14 cellular contexts compared by ENCODE assay signal in the genomic region with DNA sequence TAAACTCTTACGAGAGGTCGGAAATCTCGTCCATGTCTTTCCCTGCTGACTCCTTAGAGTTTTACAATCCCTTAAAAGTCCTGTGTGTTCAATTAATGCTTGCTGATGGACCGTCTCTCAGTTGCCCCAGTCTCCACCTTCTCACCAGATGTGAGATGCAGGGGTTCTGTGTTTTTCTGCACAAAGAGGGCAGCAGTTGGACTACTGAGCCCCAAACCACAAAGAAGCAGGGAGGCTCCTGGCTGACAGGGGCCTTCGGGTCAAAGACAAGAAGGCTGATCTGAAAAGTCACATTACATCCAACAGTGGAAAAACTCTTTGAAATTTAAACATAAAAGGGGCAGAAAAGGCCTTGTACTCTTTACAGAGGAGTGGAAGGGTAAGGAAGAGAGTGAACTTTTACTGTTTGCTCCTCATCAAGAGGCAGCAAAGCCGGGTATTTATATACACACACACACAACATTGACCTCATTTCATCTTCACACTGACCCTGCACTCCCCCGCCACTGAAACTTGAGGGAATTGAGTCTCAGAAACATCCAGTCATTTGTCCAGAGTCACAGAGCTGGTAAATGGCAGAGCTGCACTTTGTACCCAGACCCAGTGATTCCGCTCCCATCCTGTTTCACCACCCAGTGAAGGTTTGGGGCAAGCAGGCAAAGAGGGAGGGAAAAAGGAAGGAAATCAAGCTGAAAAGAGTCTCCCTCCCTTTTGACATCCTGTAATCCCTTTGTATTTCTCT. TPM values are rescaled to one million over a fixed set of nuclear protein-coding genes. Genes with fewer than 3 reads are reported as not detected.
DNase-seq lines count a peak whose midpoint lies in the region; ATAC-seq and TF ChIP-seq lines count a peak whose summit lies in the region.
"Had no signal": no experiment of that assay in that cellular context is flagged by ENCODE, and none has a peak within 500 bp of the region (broad histone marks: within the 10 kb centered on the region; RNA-seq: fewer than 3 reads in every experiment).

No MANE protein-coding gene starts in this region.

- H3K9me2 ChIP-seq in SK-N-SH (no peaks in the 10 kb centered on the region), neural cell (ENCODE audit: insufficient read depth, low read length) (no peaks in the 10 kb centered on the region), GM23338 (ENCODE audit: insufficient read depth) (no peaks in the 10 kb centered on the region), hepatocyte (replicated peaks; ENCODE audit: insufficient read depth) (no peaks in the 10 kb centered on the region)

- H3K9me3 ChIP-seq in SK-N-SH (no peaks in the 10 kb centered on the region), endodermal cell (ENCODE audit: control insufficient read depth, low read length) (no peaks in the 10 kb centered on the region), neural cell (ENCODE audit: low read length) (no peaks in the 10 kb centered on the region), thoracic aorta (no peaks in the 10 kb centered on the region), hepatocyte (ENCODE audit: low read depth) (no peaks in the 10 kb centered on the region)

- H3K27me3 Mint-ChIP-seq in endodermal cell (ENCODE audit: insufficient read depth): peaks cover 2% of the 10 kb centered on the region
- H3K27me3 Mint-ChIP-seq in GM23338 (ENCODE audit: insufficient read depth, low read depth, poor library complexity): peaks cover 8% of the 10 kb centered on the region
- no peaks in the 10 kb centered on the region for H3K27me3 Mint-ChIP-seq in activated T-helper 2 cell treated with anti-CD3 and anti-CD28 coated beads, Interferon-gamma antibody, Interleukin-2, Interleukin-4, amounts not matched to agents 10 μg/mL and 5 μg/mL and 100 μg/mL, durations not matched to agents 14 hours and 24 hours and 36 hours (ENCODE audit: low read depth)

- H3K27ac ChIP-seq in SK-N-SH (ENCODE audit: low read depth in 2 of 2, low read length in 1 of 2) (peak overlapping the region in 1 of 2 experiments; percentile 98; a peak in 2 of 4 replicates), endodermal cell (ENCODE audit: low read depth, low read length) (no peak overlapping the region), neural cell (ENCODE audit: low read length) (peak overlapping the region; percentile 51), thoracic aorta (peak overlapping the region; percentile 88 to 98), GM23338 (ENCODE audit: low read depth) (no peak overlapping the region), hepatocyte (no peak overlapping the region)
- H3K27ac ChIP-seq: 22Rv1 had no signal

- H3K36me3 ChIP-seq in SK-N-SH (replicated peaks in 1 of 2; ENCODE audit: control insufficient read depth in 1 of 2, insufficient read depth in 2 of 2, low read length in 1 of 2) (peaks cover 0 to under 1% of the 10 kb centered on the region in 2 experiments), endodermal cell (ENCODE audit: control insufficient read depth, insufficient read depth, low read length) (no peaks in the 10 kb centered on the region), neural cell (ENCODE audit: insufficient read depth, low read length) (no peaks in the 10 kb centered on the region), thoracic aorta (no peaks in the 10 kb centered on the region), GM23338 (ENCODE audit: insufficient read depth) (no peaks in the 10 kb centered on the region), hepatocyte (replicated peaks; ENCODE audit: insufficient read depth, low read depth) (no peaks in the 10 kb centered on the region)

- ATAC-seq in SK-N-SH treated with all-trans-retinoic acid at 6 μM for 48 hours: no peak
- ATAC-seq in thoracic aorta (ENCODE audit: insufficient number of reproducible peaks, low FRiP score, low read depth): peak; percentile 1
- no peak for ATAC-seq in GM23338
- ATAC-seq: activated CD8-positive, alpha-beta T cell treated with anti-CD3 and anti-CD28 coated beads, Interleukin-2, amount 10 ng/mL, durations not matched to agents 7 days and 5 days had no signal

- H4K20me1 ChIP-seq in SK-N-SH (ENCODE audit: insufficient read depth): no peaks in the 10 kb centered on the region
- no peaks in the 10 kb centered on the region for H4K20me1 ChIP-seq in neural cell (ENCODE audit: insufficient read depth)
- H4K20me1 ChIP-seq in GM23338 (replicated peaks; ENCODE audit: insufficient read depth): no peaks in the 10 kb centered on the region
- no peaks in the 10 kb centered on the region for H4K20me1 ChIP-seq in hepatocyte (ENCODE audit: insufficient read depth, poor library complexity, severe bottlenecking)

- H3K27me3 ChIP-seq in SK-N-SH (ENCODE audit: insufficient read depth) (no peaks in the 10 kb centered on the region), endodermal cell (ENCODE audit: control insufficient read depth, insufficient read depth, low read length, poor library complexity, severe bottlenecking) (no peaks in the 10 kb centered on the region), neural cell (ENCODE audit: insufficient read depth, low read depth, low read length) (no peaks in the 10 kb centered on the region), thoracic aorta (replicated peaks; ENCODE audit: insufficient read depth) (no peaks in the 10 kb centered on the region), GM23338 (ENCODE audit: insufficient read depth) (no peaks in the 10 kb centered on the region), hepatocyte (no peaks in the 10 kb centered on the region)

- no peaks in the 10 kb centered on the region for H3K79me2 ChIP-seq in SK-N-SH (ENCODE audit: insufficient read depth)
- H3K79me2 ChIP-seq in neural cell (replicated peaks; ENCODE audit: insufficient read depth, low read length): no peaks in the 10 kb centered on the region
- H3K79me2 ChIP-seq in GM23338 (replicated peaks; ENCODE audit: insufficient read depth): no peaks in the 10 kb centered on the region
- no peaks in the 10 kb centered on the region for H3K79me2 ChIP-seq in hepatocyte

- H3K9ac ChIP-seq in SK-N-SH (peak overlapping the region; percentile 19), endodermal cell (ENCODE audit: extremely low read depth, low read length, poor library complexity, severe bottlenecking) (no peak overlapping the region), neural cell (ENCODE audit: low read length) (no peak overlapping the region)

- CTCF ChIA-PET in SK-N-SH (lab: Yijun Ruan, JAX): interaction anchor here (2.0 to 2.2 kb wide), 2 partner anchors 14 to 601 kb away, joined by 5 to 7 read pairs; no protein-coding TSS in a partner anchor

- TF ChIP-seq RAD21 in SK-N-SH (IDR thresholded peaks at IDR 0.05; ENCODE audit: low read length): no peak
- no peak for TF ChIP-seq RAD21 in neural cell (conservative IDR thresholded peaks at IDR 0.05)

- POLR2A ChIA-PET in SK-N-SH (lab: Yijun Ruan, JAX): no interaction called here

- H3K4me2 ChIP-seq in SK-N-SH (0 out of 2 replicates have a peak overlapping the region, but pooled peaks have one; percentile 18), neural cell (ENCODE audit: low read length) (no peak overlapping the region), GM23338 (no peak overlapping the region), hepatocyte (no peak overlapping the region)

- H3K36me3 Mint-ChIP-seq in endodermal cell (ENCODE audit: low read depth) (no peaks in the 10 kb centered on the region), GM23338 (ENCODE audit: low read depth) (no peaks in the 10 kb centered on the region)
- no peaks in the 10 kb centered on the region for H3K36me3 Mint-ChIP-seq in activated T-helper 2 cell treated with anti-CD3 and anti-CD28 coated beads, Interferon-gamma antibody, Interleukin-2, Interleukin-4, amounts not matched to agents 10 μg/mL and 5 μg/mL and 100 μg/mL, durations not matched to agents 14 hours and 24 hours and 36 hours (ENCODE audit: low read depth)

- H3K9me3 Mint-ChIP-seq in endodermal cell: peaks cover 1% of the 10 kb centered on the region
- H3K9me3 Mint-ChIP-seq in GM23338: no peaks in the 10 kb centered on the region; the same call in 2 of the 3 replicates
- H3K9me3 Mint-ChIP-seq in activated T-helper 2 cell treated with anti-CD3 and anti-CD28 coated beads, Interferon-gamma antibody, Interleukin-2, Interleukin-4, amounts not matched to agents 10 μg/mL and 5 μg/mL and 100 μg/mL, durations not matched to agents 14 hours and 24 hours and 36 hours: no peaks in the 10 kb centered on the region

- H3K4me1 Mint-ChIP-seq in endodermal cell: no peaks in the 10 kb centered on the region
- H3K4me1 Mint-ChIP-seq in GM23338: no peaks in the 10 kb centered on the region
- no peaks in the 10 kb centered on the region for H3K4me1 Mint-ChIP-seq in activated T-helper 2 cell treated with anti-CD3 and anti-CD28 coated beads, Interferon-gamma antibody, Interleukin-2, Interleukin-4, amounts not matched to agents 10 μg/mL and 5 μg/mL and 100 μg/mL, durations not matched to agents 14 hours and 24 hours and 36 hours (ENCODE audit: low read depth)

- H3F3A ChIP-seq in SK-N-SH (replicated peaks; ENCODE audit: insufficient read depth) (peaks cover 33% of the 10 kb centered on the region), neural cell (ENCODE audit: insufficient read depth, low read length, poor library complexity, severe bottlenecking) (no peaks in the 10 kb centered on the region), GM23338 (replicated peaks; ENCODE audit: low read depth) (no peaks in the 10 kb centered on the region)

- H2AFZ ChIP-seq in SK-N-SH (ENCODE audit: low read depth) (no peak overlapping the region; the same call in 1 of the 2 replicates), neural cell (ENCODE audit: low read depth, low read length) (no peak overlapping the region), GM23338 (no peak overlapping the region), hepatocyte (no peak overlapping the region)

- H3K4me3 Mint-ChIP-seq in endodermal cell (no peak overlapping the region), GM23338 (no peak overlapping the region)
- no peak overlapping the region for H3K4me3 Mint-ChIP-seq in activated T-helper 2 cell treated with anti-CD3 and anti-CD28 coated beads, Interferon-gamma antibody, Interleukin-2, Interleukin-4, amounts not matched to agents 10 μg/mL and 5 μg/mL and 100 μg/mL, durations not matched to agents 14 hours and 24 hours and 36 hours (ENCODE audit: low read depth)
- H3K4me3 Mint-ChIP-seq: activated CD8-positive, alpha-beta T cell treated with anti-CD3 and anti-CD28 coated beads, Interleukin-2, amount 10 ng/mL, durations not matched to agents 7 days and 5 days had no signal

- DNase-seq in SK-N-SH: no peak
- DNase-seq in endodermal cell: peak; percentile 26
- no peak for DNase-seq in thoracic aorta (ENCODE audit: low spot score)
- DNase-seq in GM23338 (ENCODE audit: low spot score): no peak
- DNase-seq in activated T-helper 2 cell treated with anti-CD3 and anti-CD28 coated beads, Interferon-gamma antibody, Interleukin-2, Interleukin-4, amounts not matched to agents 10 μg/mL and 5 μg/mL and 100 μg/mL, durations not matched to agents 14 hours and 24 hours and 36 hours (ENCODE audit: low spot score): no peak
- no peak for DNase-seq in hepatocyte (ENCODE audit: low spot score)
- DNase-seq: activated CD8-positive, alpha-beta T cell treated with anti-CD3 and anti-CD28 coated beads, Interleukin-2, amount 10 ng/mL, durations not matched to agents 7 days and 5 days; activated gamma-delta T cell; NCI-H1930; NCI-H748 treated with DMSO at 0.1 percent for 48 hours; stimulated activated naive CD4-positive, alpha-beta T cell had no signal

- TF ChIP-seq CTCF in SK-N-SH (IDR thresholded peaks at IDR 0.05) (no peak), endodermal cell (conservative IDR thresholded peaks at IDR 0.05) (no peak), neural cell (IDR thresholded peaks at IDR 0.05; ENCODE audit: poor library complexity, severe bottlenecking) (no peak), thoracic aorta (IDR thresholded peaks at IDR 0.05) (no peak), GM23338 (conservative IDR thresholded peaks at IDR 0.05; ENCODE audit: low read depth in 2 of 2) (no peak), hepatocyte (IDR thresholded peaks at IDR 0.05; ENCODE audit: poor library complexity) (no peak)

- H3K27ac Mint-ChIP-seq in endodermal cell: no peak overlapping the region
- no peak overlapping the region for H3K27ac Mint-ChIP-seq in GM23338
- no peak overlapping the region for H3K27ac Mint-ChIP-seq in activated T-helper 2 cell treated with anti-CD3 and anti-CD28 coated beads, Interferon-gamma antibody, Interleukin-2, Interleukin-4, amounts not matched to agents 10 μg/mL and 5 μg/mL and 100 μg/mL, durations not matched to agents 14 hours and 24 hours and 36 hours
- H3K27ac Mint-ChIP-seq: activated CD8-positive, alpha-beta T cell treated with anti-CD3 and anti-CD28 coated beads, Interleukin-2, amount 10 ng/mL, durations not matched to agents 7 days and 5 days had no signal

- H3K4me1 ChIP-seq in SK-N-SH (ENCODE audit: control insufficient read depth in 1 of 2, insufficient read depth in 2 of 2, low read depth in 1 of 2, low read length in 1 of 2) (peaks cover 0 to 49% of the 10 kb centered on the region in 2 experiments; a peak in 3 of 4 replicates), endodermal cell (ENCODE audit: control insufficient read depth, insufficient read depth, low read length) (no peaks in the 10 kb centered on the region), thoracic aorta (ENCODE audit: control insufficient read depth in 1 of 2, low read depth in 2 of 2) (peaks cover 35 to 53% of the 10 kb centered on the region in 2 donors), GM23338 (ENCODE audit: insufficient read depth) (no peaks in the 10 kb centered on the region), hepatocyte (ENCODE audit: insufficient read depth) (peaks cover 8% of the 10 kb centered on the region)

- 95% methylated on average over 8 of the region's 8 CpGs for WGBS in SK-N-SH (ENCODE audit: low lambda C conversion rate)
- 91 to 97% methylated on average over 5 to 8 of the region's 8 CpGs for WGBS in endodermal cell (ENCODE audit: insufficient coverage in 1 of 2, insufficient read length in 1 of 2), 2 experiments
- WGBS in hepatocyte (ENCODE audit: low lambda C conversion rate, missing lambda C conversion rate): 80% methylated on average over 8 of the region's 8 CpGs

- H3K4me3 ChIP-seq in SK-N-SH (ENCODE audit: low read depth in 2 of 2, low read length in 1 of 2): no peak overlapping the region
- H3K4me3 ChIP-seq in endodermal cell (ENCODE audit: low read length): no peak overlapping the region
- H3K4me3 ChIP-seq in neural cell (ENCODE audit: low read length): no peak overlapping the region
- H3K4me3 ChIP-seq in thoracic aorta: peak overlapping the region; percentile 11
- H3K4me3 ChIP-seq in GM23338: no peak overlapping the region
- no peak overlapping the region for H3K4me3 ChIP-seq in hepatocyte

- intact Hi-C loops in activated T-helper 2 cell treated with anti-CD3 and anti-CD28 coated beads, Interferon-gamma antibody, Interleukin-2, Interleukin-4, amounts not matched to agents 10 μg/mL and 5 μg/mL and 100 μg/mL, durations not matched to agents 14 hours and 24 hours and 36 hours (cut with micrococcal nuclease): no loop called here

- TF ChIP-seq EP300 in SK-N-SH (IDR thresholded peaks at IDR 0.05; ENCODE audit: borderline replicate concordance in 1 of 2, low read depth in 1 of 2, low read length in 1 of 2) (no peak), neural cell (conservative IDR thresholded peaks at IDR 0.05; ENCODE audit: poor library complexity, severe bottlenecking) (no peak)

RNA-seq across cellular contexts. Expression of gene MRPL33, which starts 23.7 kb away (rescaled TPM):
- polyA plus RNA-seq in SK-N-SH (2012; rRNA removed): 132 and 153 TPM in 2 replicates
- polyA plus RNA-seq in SK-N-SH (2012; cell fraction: cytosol; rRNA removed): 243 and 426 TPM in 2 replicates
- 22.4 and 51.9 TPM in 2 replicates for polyA plus RNA-seq in SK-N-SH (2012; cell fraction: nucleus; rRNA removed)
- total RNA-seq in endodermal cell: 10 to 100 TPM; 69.5 to 80.6 TPM
- 111 TPM for polyA plus RNA-seq in endodermal cell (2013, experiment 1 of 2)
- polyA plus RNA-seq in endodermal cell (2013, experiment 2 of 2): 118 TPM
- polyA plus RNA-seq in neural cell: 308 and 406 TPM in 2 replicates
- polyA minus RNA-seq in neural cell: 64.5 and 82.5 TPM in 2 replicates
- 100 to 1,000 TPM in 1 of 2 donors, 10 to 100 TPM in 1; 99.5 to 118 TPM for total RNA-seq in thoracic aorta
- total RNA-seq in GM23338 (2014; rRNA removed; shearing (Covaris generic)): 80.5 and 83.9 TPM in 2 replicates
- polyA plus RNA-seq in GM23338 (2016; fragmentation: Nextera tagmentation; extraction: Ambion mirVana): 292 and 310 TPM in 2 replicates
- 57.7 and 58.9 TPM in 2 replicates for total RNA-seq in activated T-helper 2 cell treated with anti-CD3 and anti-CD28 coated beads, Interferon-gamma antibody, Interleukin-2, Interleukin-4, amounts not matched to agents 10 μg/mL and 5 μg/mL and 100 μg/mL, durations not matched to agents 14 hours and 24 hours and 36 hours
- total RNA-seq in hepatocyte: 148 and 206 TPM in 2 replicates
- polyA plus RNA-seq in hepatocyte: 311 and 315 TPM in 2 replicates

Comparison
In these comparisons a context has a peak if more than half of its experiments do, and no peak if none do; other contexts are left out.
1. H3K27ac ChIP-seq: peak in neural cell (single experiment) and thoracic aorta (2 of 2); none in endodermal cell (single experiment), GM23338 (single experiment) and hepatocyte (single experiment).